In the genomic region with DNA sequence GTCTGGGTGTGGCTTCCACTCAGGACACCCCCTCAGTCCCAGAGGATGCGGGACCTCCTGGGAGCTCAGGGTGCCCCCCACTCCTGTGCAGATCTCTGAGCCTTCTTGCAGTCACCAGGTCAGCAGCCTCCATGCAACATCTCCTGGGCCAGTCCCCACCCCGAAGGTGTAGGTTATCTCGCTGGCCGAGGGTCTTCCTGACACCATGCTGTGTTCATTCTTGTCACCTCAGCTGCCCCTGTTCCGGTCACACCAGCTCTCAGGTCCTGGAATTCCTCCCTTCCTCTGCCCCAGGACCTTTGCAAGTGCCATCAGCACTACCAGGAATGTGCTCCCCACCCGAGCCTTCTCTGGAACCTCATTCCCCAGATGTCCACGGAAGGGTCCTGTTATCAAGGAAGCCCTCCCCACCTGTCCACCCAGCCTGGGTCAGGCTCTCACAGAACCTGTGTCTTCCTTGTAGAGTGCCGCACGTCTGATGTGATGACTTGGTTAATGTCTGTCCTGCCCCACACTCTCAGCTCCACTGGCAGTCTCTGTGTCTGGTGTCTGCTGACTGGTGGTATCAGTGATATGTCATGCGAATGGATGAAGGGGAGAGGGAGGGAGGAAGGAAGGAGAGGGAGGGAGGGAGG, we compare ENCODE assay signal across 1 cellular context.
TF ChIP-seq lines count a peak whose summit lies in the region.

No MANE protein-coding gene starts in this region.

TF ChIP-seq in IMR-90, 13 proteins besides CTCF, POLR2A, EP300 and RAD21 (continued from another document):
- TF ChIP-seq, protein P1, sequence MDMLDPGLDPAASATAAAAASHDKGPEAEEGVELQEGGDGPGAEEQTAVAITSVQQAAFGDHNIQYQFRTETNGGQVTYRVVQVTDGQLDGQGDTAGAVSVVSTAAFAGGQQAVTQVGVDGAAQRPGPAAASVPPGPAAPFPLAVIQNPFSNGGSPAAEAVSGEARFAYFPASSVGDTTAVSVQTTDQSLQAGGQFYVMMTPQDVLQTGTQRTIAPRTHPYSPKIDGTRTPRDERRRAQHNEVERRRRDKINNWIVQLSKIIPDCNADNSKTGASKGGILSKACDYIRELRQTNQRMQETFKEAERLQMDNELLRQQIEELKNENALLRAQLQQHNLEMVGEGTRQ (IDR thresholded peaks at IDR 0.05; ENCODE audit: low read depth, low read length) = no peak
- TF ChIP-seq MAFK (IDR thresholded peaks at IDR 0.05; ENCODE audit: low read depth, low read length) (no peak), RFX5 (IDR thresholded peaks at IDR 0.05; ENCODE audit: low read depth, low read length) (no peak)
